In the genomic region with DNA sequence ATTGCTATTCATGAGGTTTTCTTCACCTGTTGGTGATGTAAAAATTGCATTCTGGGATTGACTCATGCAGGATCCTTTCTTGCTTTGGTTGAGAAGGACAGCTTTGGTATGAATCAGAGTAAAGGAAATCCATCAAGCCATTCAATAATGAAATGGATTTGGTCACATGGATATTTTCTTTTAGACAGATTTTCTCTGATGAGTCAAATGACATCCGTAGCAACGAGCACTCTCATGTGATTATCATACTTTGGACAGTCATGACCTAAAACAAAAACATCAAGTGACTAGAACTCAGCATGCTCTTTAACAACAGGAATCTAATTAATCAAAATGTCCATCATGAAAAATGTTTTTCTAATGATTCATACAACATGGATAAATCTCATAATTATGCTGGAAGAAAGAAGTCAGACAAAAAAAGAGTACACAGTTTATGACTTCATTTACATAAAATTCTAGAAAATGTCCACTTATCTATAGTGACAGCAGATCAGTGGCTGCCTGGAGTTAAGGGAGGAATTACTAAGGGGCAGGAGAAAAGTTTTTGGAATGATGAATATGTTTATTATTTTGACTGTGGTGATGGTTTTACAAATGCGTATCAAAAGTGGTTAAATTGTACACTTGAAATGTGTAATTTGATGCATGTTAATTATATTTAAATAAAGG, we compare ENCODE assay signal across 1 cellular context.
TF ChIP-seq lines count a peak whose summit lies in the region.

No MANE protein-coding gene starts in this region.

TF ChIP-seq in HepG2, 621 proteins besides CTCF, POLR2A, EP300 and RAD21:
- TF ChIP-seq, protein P1, sequence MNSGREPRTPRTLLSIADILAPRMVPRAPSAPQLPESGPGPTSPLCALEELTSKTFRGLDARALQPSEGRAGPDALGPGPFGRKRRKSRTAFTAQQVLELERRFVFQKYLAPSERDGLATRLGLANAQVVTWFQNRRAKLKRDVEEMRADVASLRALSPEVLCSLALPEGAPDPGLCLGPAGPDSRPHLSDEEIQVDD (CRISPR knock-in tag; IDR thresholded peaks at IDR 0.05; ENCODE audit: borderline replicate concordance), result no peak
